1 cellular context compared by ENCODE assay signal in genomic region chr1:116561563-116561962, GRCh38.
TF ChIP-seq lines count a peak whose summit lies in the region.

No MANE protein-coding gene starts in this region.

TF ChIP-seq in HepG2, 621 proteins besides CTCF, POLR2A, EP300 and RAD21 (continued from another document):
- TF ChIP-seq POGK (CRISPR knock-in tag; conservative IDR thresholded peaks at IDR 0.05) (no peak), ZNF644 (CRISPR knock-in tag; IDR thresholded peaks at IDR 0.05; ENCODE audit: low read depth) (no peak), PAX8 (CRISPR knock-in tag; IDR thresholded peaks at IDR 0.05; ENCODE audit: borderline replicate concordance) (no peak), ZNF558 (CRISPR knock-in tag; IDR thresholded peaks at IDR 0.05; ENCODE audit: borderline replicate concordance) (no peak), KLF11 (CRISPR knock-in tag; IDR thresholded peaks at IDR 0.05) (no peak), ZNF33A (CRISPR knock-in tag; IDR thresholded peaks at IDR 0.05; ENCODE audit: borderline replicate concordance) (no peak), XBP1 (CRISPR knock-in tag; IDR thresholded peaks at IDR 0.05) (no peak), ATF6 (CRISPR knock-in tag; conservative IDR thresholded peaks at IDR 0.05) (no peak), PAXIP1 (CRISPR knock-in tag; conservative IDR thresholded peaks at IDR 0.05) (no peak), ZNF572 (CRISPR knock-in tag; IDR thresholded peaks at IDR 0.05) (no peak)
- TF ChIP-seq, protein P1, sequence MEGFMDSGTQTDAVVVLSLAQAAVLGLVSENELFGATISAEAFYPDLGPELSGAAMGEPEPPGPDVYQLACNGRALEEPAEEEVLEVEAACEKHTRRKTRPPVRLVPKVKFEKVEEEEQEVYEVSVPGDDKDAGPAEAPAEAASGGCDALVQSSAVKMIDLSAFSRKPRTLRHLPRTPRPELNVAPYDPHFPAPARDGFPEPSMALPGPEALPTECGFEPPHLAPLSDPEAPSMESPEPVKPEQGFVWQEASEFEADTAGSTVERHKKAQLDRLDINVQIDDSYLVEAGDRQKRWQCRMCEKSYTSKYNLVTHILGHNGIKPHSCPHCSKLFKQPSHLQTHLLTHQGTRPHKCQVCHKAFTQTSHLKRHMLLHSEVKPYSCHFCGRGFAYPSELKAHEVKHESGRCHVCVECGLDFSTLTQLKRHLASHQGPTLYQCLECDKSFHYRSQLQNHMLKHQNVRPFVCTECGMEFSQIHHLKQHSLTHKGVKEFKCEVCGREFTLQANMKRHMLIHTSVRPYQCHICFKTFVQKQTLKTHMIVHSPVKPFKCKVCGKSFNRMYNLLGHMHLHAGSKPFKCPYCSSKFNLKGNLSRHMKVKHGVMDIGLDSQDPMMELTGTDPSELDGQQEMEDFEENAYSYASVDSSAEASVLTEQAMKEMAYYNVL (CRISPR knock-in tag; IDR thresholded peaks at IDR 0.05; ENCODE audit: borderline replicate concordance): no peak
- TF ChIP-seq, protein P2, sequence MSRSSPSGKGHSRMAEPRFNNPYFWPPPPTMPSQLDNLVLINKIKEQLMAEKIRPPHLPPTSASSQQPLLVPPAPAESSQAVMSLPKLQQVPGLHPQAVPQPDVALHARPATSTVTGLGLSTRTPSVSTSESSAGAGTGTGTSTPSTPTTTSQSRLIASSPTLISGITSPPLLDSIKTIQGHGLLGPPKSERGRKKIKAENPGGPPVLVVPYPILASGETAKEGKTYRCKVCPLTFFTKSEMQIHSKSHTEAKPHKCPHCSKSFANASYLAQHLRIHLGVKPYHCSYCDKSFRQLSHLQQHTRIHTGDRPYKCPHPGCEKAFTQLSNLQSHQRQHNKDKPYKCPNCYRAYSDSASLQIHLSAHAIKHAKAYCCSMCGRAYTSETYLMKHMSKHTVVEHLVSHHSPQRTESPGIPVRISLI (CRISPR knock-in tag; IDR thresholded peaks at IDR 0.05; ENCODE audit: borderline replicate concordance): no peak
